ENCODE assay signal across 9 cellular contexts in the genomic region with DNA sequence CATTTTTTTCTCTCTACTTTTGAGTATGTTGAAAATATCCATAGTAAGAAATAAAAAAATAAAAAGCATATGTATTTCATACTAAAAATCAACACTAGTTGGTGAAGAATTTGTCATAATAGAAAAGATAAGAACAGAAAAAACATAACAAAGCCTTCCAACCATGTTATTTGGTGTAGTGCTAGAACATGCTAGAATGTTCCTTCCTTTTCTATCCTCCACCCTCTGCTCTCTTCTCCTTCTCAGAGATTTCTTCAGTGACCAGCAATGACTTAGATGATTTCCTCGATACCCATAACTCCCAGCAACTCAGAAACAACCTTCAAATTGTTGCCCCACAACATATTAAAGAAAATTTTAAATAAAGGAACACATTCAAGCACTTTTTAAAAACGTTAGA. TPM values are rescaled to one million over a fixed set of nuclear protein-coding genes. Genes with fewer than 3 reads are reported as not detected.
DNase-seq lines count a peak whose midpoint lies in the region; ATAC-seq, FAIRE-seq and TF ChIP-seq lines count a peak whose summit lies in the region.
"Had no signal": no experiment of that assay in that cellular context is flagged by ENCODE, and none has a peak within 500 bp of the region (broad histone marks: within the 10 kb centered on the region; RNA-seq: fewer than 3 reads in every experiment).

No MANE protein-coding gene starts in this region.

- peak overlapping the region; percentile 77 for H3K4me2 ChIP-seq in Karpas-422 (ENCODE audit: low read depth, low read length, poor library complexity, severe bottlenecking)
- peak overlapping the region; percentile 95 for H3K4me2 ChIP-seq in K562 (ENCODE audit: insufficient read depth, low read length)

- H3K9me3 Mint-ChIP-seq in CD4-positive, CD25-positive, alpha-beta regulatory T cell, result peaks cover 0 to 3% (median 0%) of the 10 kb centered on the region in 7 donors
- H3K9me3 Mint-ChIP-seq in naive thymus-derived CD4-positive, alpha-beta T cell, result peaks cover 0 to 12% (median 3%) of the 10 kb centered on the region in 11 donors

- H3K27me3 ChIP-seq in CD4-positive, CD25-positive, alpha-beta regulatory T cell (ENCODE audit: control insufficient read depth, insufficient read depth, low read length), result no peaks in the 10 kb centered on the region
- H3K27me3 ChIP-seq in Karpas-422 (ENCODE audit: low read length) (no peaks in the 10 kb centered on the region), K562 (ENCODE audit: control insufficient read depth in 2 of 2, insufficient read depth in 2 of 2, low read length in 2 of 2) (no peaks in the 10 kb centered on the region)
- no peaks in the 10 kb centered on the region for H3K27me3 ChIP-seq in naive thymus-derived CD4-positive, alpha-beta T cell (ENCODE audit: control insufficient read depth in 2 of 2, insufficient read depth in 2 of 2, low read length in 2 of 2)

- peak; percentile 52 for FAIRE-seq in K562 (lab: Jason Lieb, UNC)

- H2AFZ ChIP-seq in Karpas-422 (ENCODE audit: low read length) (no peak overlapping the region), K562 (ENCODE audit: low read depth, low read length) (peak overlapping the region; percentile 3; the same call in 1 of the 2 replicates)

- peaks cover 2% of the 10 kb centered on the region for H3K36me3 ChIP-seq in CD4-positive, CD25-positive, alpha-beta regulatory T cell (ENCODE audit: control insufficient read depth, insufficient read depth, low read length)
- H3K36me3 ChIP-seq in Karpas-422 (ENCODE audit: insufficient read depth, low read length) (peaks cover 17% of the 10 kb centered on the region), K562 (ENCODE audit: control insufficient read depth, insufficient read depth, low read length) (peaks cover 9% of the 10 kb centered on the region; the same call in 2 of the 3 replicates)
- H3K36me3 ChIP-seq in naive thymus-derived CD4-positive, alpha-beta T cell (ENCODE audit: control insufficient read depth in 2 of 3, insufficient read depth in 3 of 3, low read length in 3 of 3), result peaks cover 0 to 27% (median 0%) of the 10 kb centered on the region in 3 experiments

- POLR2A ChIA-PET in K562 (lab: Yijun Ruan, JAX), result interaction anchor here (0.7 to 1.5 kb wide), 4 partner anchors 10 to 30 kb away, joined by 3 to 5 read pairs (median 4); no protein-coding TSS in a partner anchor
- POLR2A ChIA-PET in naive thymus-derived CD4-positive, alpha-beta T cell (lab: Charles Lee), result interaction anchor here (1.1 to 2.8 kb wide), 7 partner anchors 8 to 32 kb away, joined by 3 to 45 read pairs (median 5); no protein-coding TSS in a partner anchor
- POLR2A ChIA-PET in RWPE1 (lab: Yijun Ruan, JAX; ENCODE audit: low non-redundant PET), result no interaction called here

- CTCF ChIA-PET in K562 (lab: Yijun Ruan, JAX; ENCODE audit: low intra/inter-chr PET ratio) (interaction anchor here (0.6 kb wide), 1 partner anchor 15 kb away, joined by 3 read pairs; no protein-coding TSS in a partner anchor), RWPE1 (lab: Yijun Ruan, JAX) (interaction anchor here (0.6 kb wide), 1 partner anchor 243 kb away, joined by 4 read pairs; no protein-coding TSS in a partner anchor)
- CTCF ChIA-PET in naive thymus-derived CD4-positive, alpha-beta T cell (lab: Charles Lee), result interaction anchor here (1.1 to 1.6 kb wide), 3 partner anchors 12 to 31 kb away, joined by 3 to 5 read pairs (median 5); no protein-coding TSS in a partner anchor

- H3K79me2 ChIP-seq in Karpas-422 (ENCODE audit: low read length), result peaks cover 81% of the 10 kb centered on the region
- peaks cover 70% of the 10 kb centered on the region for H3K79me2 ChIP-seq in K562 (ENCODE audit: control insufficient read depth, insufficient read depth, low read length)

- no peak for TF ChIP-seq CTCF in K562 (IDR thresholded peaks at IDR 0.05 in 2 of 3, conservative IDR thresholded peaks at IDR 0.05 in 1 of 3; ENCODE audit: insufficient read depth in 2 of 3, low read depth in 1 of 3, low read length in 3 of 3)
- no peak for TF ChIP-seq CTCF in RWPE1 (conservative IDR thresholded peaks at IDR 0.05; ENCODE audit: low read depth)

- H3K9me2 ChIP-seq in Karpas-422 (replicated peaks; ENCODE audit: insufficient read depth, low read length), result no peaks in the 10 kb centered on the region

- TF ChIP-seq POLR2A in K562 (conservative IDR thresholded peaks at IDR 0.05), result no peak

- no peak for ATAC-seq in CD4-positive, CD25-positive, alpha-beta regulatory T cell (ENCODE audit: low read depth in 2 of 2)
- ATAC-seq in K562, result peak; percentile 6; the same call in 1 of the 3 replicates
- no peak for ATAC-seq in naive thymus-derived CD4-positive, alpha-beta T cell
- no peak for ATAC-seq in HG03025 (IDR thresholded peaks at IDR 0.05; ENCODE audit: low FRiP score, unreplicated experiment)

- H3K4me1 Mint-ChIP-seq in CD4-positive, CD25-positive, alpha-beta regulatory T cell, result peaks cover 17 to 38% (median 36%) of the 10 kb centered on the region in 4 donors
- peaks cover 32 to 42% (median 38%) of the 10 kb centered on the region in 7 donors for H3K4me1 Mint-ChIP-seq in naive thymus-derived CD4-positive, alpha-beta T cell

- H3K4me3 ChIP-seq in CD4-positive, CD25-positive, alpha-beta regulatory T cell (ENCODE audit: low read depth, low read length), result peak overlapping the region; percentile 98
- H3K4me3 ChIP-seq in Karpas-422 (ENCODE audit: low read length) (peak overlapping the region; percentile 99), K562 (peak overlapping the region; percentile 87)
- H3K4me3 ChIP-seq in naive thymus-derived CD4-positive, alpha-beta T cell (ENCODE audit: low read length), result peak overlapping the region; percentile 80

- DNase-seq in CD4-positive, CD25-positive, alpha-beta regulatory T cell, result no peak
- DNase-seq in Karpas-422 (no peak), K562 (ENCODE audit: extremely low read depth in 1 of 4, low spot score in 3 of 4) (peak in 3 of 4 experiments; percentile 19 to 54 (median 49)), NCI-H774 (lab: John Stamatoyannopoulos, UW) (no peak), RWPE1 (ENCODE audit: low spot score) (no peak)
- DNase-seq in naive thymus-derived CD4-positive, alpha-beta T cell, result no peak
- DNase-seq in stimulated activated naive CD4-positive, alpha-beta T cell treated with Interleukin-2 at 50 U/mL for 16 hours (lab: John Stamatoyannopoulos, UW), result no peak
- DNase-seq: aorta had no signal

- H3K36me3 Mint-ChIP-seq in CD4-positive, CD25-positive, alpha-beta regulatory T cell, result peaks cover 31% of the 10 kb centered on the region
- peaks cover 8 to 53% (median 32%) of the 10 kb centered on the region in 5 donors for H3K36me3 Mint-ChIP-seq in naive thymus-derived CD4-positive, alpha-beta T cell

- H3K27ac ChIP-seq in CD4-positive, CD25-positive, alpha-beta regulatory T cell (ENCODE audit: insufficient read depth, low read length, poor library complexity, severe bottlenecking), result peak overlapping the region; percentile 98
- H3K27ac ChIP-seq in Karpas-422 (ENCODE audit: low read length) (peak overlapping the region; percentile 24; the same call in 1 of the 2 replicates), K562 (ENCODE audit: extremely low read depth, low read depth, low read length) (peak overlapping the region; percentile 88), RWPE1 (no peak overlapping the region; the same call in 1 of the 2 replicates)
- H3K27ac ChIP-seq in naive thymus-derived CD4-positive, alpha-beta T cell (ENCODE audit: low read depth, low read length), result peak overlapping the region; percentile 93

- H4K20me1 ChIP-seq in Karpas-422 (ENCODE audit: insufficient read depth, low read depth, low read length) (peaks cover 11% of the 10 kb centered on the region; the same call in 1 of the 2 replicates), K562 (replicated peaks; ENCODE audit: control insufficient read depth, insufficient read depth, low read length) (no peaks in the 10 kb centered on the region; the same call in 1 of the 2 replicates)

- peak; percentile 61; the same call in 1 of the 2 replicates for TF ChIP-seq EP300 in K562 (IDR thresholded peaks at IDR 0.05; ENCODE audit: low read length)

- peaks cover 43% of the 10 kb centered on the region for H3K4me1 ChIP-seq in CD4-positive, CD25-positive, alpha-beta regulatory T cell (ENCODE audit: control insufficient read depth, insufficient read depth, low read length, poor library complexity, severe bottlenecking)
- H3K4me1 ChIP-seq in Karpas-422 (ENCODE audit: low read length) (peaks cover 39% of the 10 kb centered on the region), K562 (replicated peaks in 1 of 2; ENCODE audit: control insufficient read depth in 2 of 2, insufficient read depth in 2 of 2, low read length in 2 of 2) (peaks cover 23 to 51% of the 10 kb centered on the region in 2 experiments)
- peaks cover 20 to 21% of the 10 kb centered on the region in 2 donors for H3K4me1 ChIP-seq in naive thymus-derived CD4-positive, alpha-beta T cell (ENCODE audit: control insufficient read depth in 2 of 2, insufficient read depth in 2 of 2, low read length in 2 of 2)

- H3K9ac ChIP-seq in Karpas-422 (ENCODE audit: low read length) (peak overlapping the region; percentile 98), K562 (ENCODE audit: insufficient read depth in 1 of 2, low read depth in 2 of 2, low read length in 2 of 2) (peak overlapping the region in 1 of 2 experiments; percentile 85; a peak in 2 of 4 replicates)

- no peaks in the 10 kb centered on the region for H3K9me3 ChIP-seq in CD4-positive, CD25-positive, alpha-beta regulatory T cell (ENCODE audit: control insufficient read depth in 2 of 2, low read length in 2 of 2)
- H3K9me3 ChIP-seq in Karpas-422 (ENCODE audit: low read length) (no peaks in the 10 kb centered on the region), K562 (replicated peaks; ENCODE audit: control insufficient read depth, insufficient read depth, low read depth, low read length) (no peaks in the 10 kb centered on the region)
- no peaks in the 10 kb centered on the region for H3K9me3 ChIP-seq in naive thymus-derived CD4-positive, alpha-beta T cell (ENCODE audit: control insufficient read depth in 2 of 3, low read length in 3 of 3)

- TF ChIP-seq RAD21 in K562 (CRISPR knock-in tag; conservative IDR thresholded peaks at IDR 0.05 in 1 of 2, IDR thresholded peaks at IDR 0.05 in 1 of 2), result no peak

- peak overlapping the region; percentile 93 to 98 (median 96) for H3K4me3 Mint-ChIP-seq in CD4-positive, CD25-positive, alpha-beta regulatory T cell
- H3K4me3 Mint-ChIP-seq in naive thymus-derived CD4-positive, alpha-beta T cell, result peak overlapping the region; percentile 92 to 100 (median 98)

- intact Hi-C loops in K562 (cut with micrococcal nuclease), result loop anchor here (5.0 kb wide), 1 partner anchor 125 kb away; the partner anchor contains the start of gene UBN2
- intact Hi-C loops in naive thymus-derived CD4-positive, alpha-beta T cell (cut with micrococcal nuclease), result loop anchor here (10.0 kb wide), 2 partner anchors 1118 to 1268 kb away; no protein-coding TSS in a partner anchor

- in situ Hi-C loops in K562 (cut with MboI), result no loop called here

- no peaks in the 10 kb centered on the region for H3K9me1 ChIP-seq in K562 (ENCODE audit: control insufficient read depth, insufficient read depth, low read length)

- peaks cover 4% of the 10 kb centered on the region for H3K27me3 Mint-ChIP-seq in CD4-positive, CD25-positive, alpha-beta regulatory T cell
- peaks cover 0 to 2% (median 0%) of the 10 kb centered on the region in 5 donors for H3K27me3 Mint-ChIP-seq in naive thymus-derived CD4-positive, alpha-beta T cell

- 18% methylated on average over 2 of the region's 2 CpGs for WGBS in K562 (ENCODE audit: insufficient coverage, low coverage, missing lambda C conversion rate)

- BruUV-seq in K562 (replicated peaks; lab: Mats Ljungman, UMichigan), result no TSS peak

- H3K27ac Mint-ChIP-seq in CD4-positive, CD25-positive, alpha-beta regulatory T cell, result peak overlapping the region; percentile 92 to 100 (median 99)
- H3K27ac Mint-ChIP-seq in naive thymus-derived CD4-positive, alpha-beta T cell, result peak overlapping the region; percentile 92 to 99 (median 97)

RNA-seq across cellular contexts. Expression of gene ZC3HAV1, which starts 2.6 kb away (rescaled TPM):
- 220 TPM for total RNA-seq in CD4-positive, CD25-positive, alpha-beta regulatory T cell
- 100 to 1,000 TPM; 122 to 157 (median 139) TPM for polyA plus RNA-seq in CD4-positive, CD25-positive, alpha-beta regulatory T cell
- 44.2 and 49.2 TPM in 2 replicates for total RNA-seq in Karpas-422 (2014; rRNA removed; shearing (Covaris generic); ENCODE audit: low replicate concordance)
- 53.8 and 57.1 TPM in 2 replicates for total RNA-seq in K562 (2011; cell fraction: chromatin; rRNA removed; ENCODE audit: low replicate concordance)
- total RNA-seq in K562 (2011; cell fraction: nucleolus; rRNA removed), result 29.0 and 32.2 TPM in 2 replicates
- 34.5 and 41.2 TPM in 2 replicates for total RNA-seq in K562 (2011; cell fraction: nucleoplasm; rRNA removed)
- total RNA-seq in K562 (2014; rRNA removed) (23.9 and 26.4 TPM in 2 replicates), K562 (2014; rRNA removed; fragmentation: Illumina TruSeq; extraction: Trizol) (34.0 TPM in 2 replicates), K562 (2015; rRNA removed; fragmentation: Illumina TruSeq; extraction: Trizol) (38.9 and 40.5 TPM in 2 replicates), K562 (2021) (33.0 and 33.8 TPM in 2 replicates)
- polyA plus RNA-seq in K562 (2011; rRNA removed) (16.9 and 22.4 TPM in 2 replicates), K562 (2014; fragmentation: Illumina TruSeq; extraction: Trizol) (22.8 and 30.9 TPM in 2 replicates), K562 (2014; fragmentation: Nextera tagmentation; extraction: Ambion mirVana) (10 to 100 TPM; 11.9 to 13.4 TPM), K562 (2014; rRNA removed) (18.0 and 18.7 TPM in 2 replicates)
- polyA plus RNA-seq in K562 (2011; cell fraction: cytosol; rRNA removed), result 13.3 and 18.4 TPM in 2 replicates
- 12.9 and 17.7 TPM in 2 replicates for polyA plus RNA-seq in K562 (2011; cell fraction: nucleus; rRNA removed)
- polyA plus RNA-seq in K562 (2012), result 20.5 and 21.0 TPM in 2 replicates
- polyA minus RNA-seq in K562 (2011; rRNA and poly(A)+ RNA removed), result 29.5 and 40.3 TPM in 2 replicates
- 24.2 and 28.1 TPM in 2 replicates for polyA minus RNA-seq in K562 (2011; cell fraction: cytosol; rRNA and poly(A)+ RNA removed)
- 17.8 and 38.4 TPM in 2 replicates for polyA minus RNA-seq in K562 (2011; cell fraction: nucleus; rRNA and poly(A)+ RNA removed)
- total RNA-seq in naive thymus-derived CD4-positive, alpha-beta T cell, result 100 to 1,000 TPM; 129 to 181 (median 152) TPM
- 100 to 1,000 TPM; 165 to 249 TPM for polyA plus RNA-seq in naive thymus-derived CD4-positive, alpha-beta T cell

Comparison
In these comparisons a context has a peak if more than half of its experiments do, and no peak if none do; other contexts are left out.
1. DNase-seq: peak in K562 (3 of 4); none in CD4-positive, CD25-positive, alpha-beta regulatory T cell (0 of 3), Karpas-422 (single experiment), naive thymus-derived CD4-positive, alpha-beta T cell (0 of 9), stimulated activated naive CD4-positive, alpha-beta T cell treated with Interleukin-2 at 50 U/mL for 16 hours (single experiment), NCI-H774 (single experiment) and RWPE1 (single experiment).
2. Peak in every context shown above with its lines, with median percentiles within 50 percentile points of each other: H3K4me3 ChIP-seq.